1 cellular context compared by ENCODE assay signal in genomic region chr3:9912294-9912935, GRCh38.
TF ChIP-seq lines count a peak whose summit lies in the region.

No MANE protein-coding gene starts in this region.

TF ChIP-seq in K562, 482 proteins besides CTCF, POLR2A, EP300 and RAD21 (continued from another document and continues in another):
- TF ChIP-seq, protein P1, sequence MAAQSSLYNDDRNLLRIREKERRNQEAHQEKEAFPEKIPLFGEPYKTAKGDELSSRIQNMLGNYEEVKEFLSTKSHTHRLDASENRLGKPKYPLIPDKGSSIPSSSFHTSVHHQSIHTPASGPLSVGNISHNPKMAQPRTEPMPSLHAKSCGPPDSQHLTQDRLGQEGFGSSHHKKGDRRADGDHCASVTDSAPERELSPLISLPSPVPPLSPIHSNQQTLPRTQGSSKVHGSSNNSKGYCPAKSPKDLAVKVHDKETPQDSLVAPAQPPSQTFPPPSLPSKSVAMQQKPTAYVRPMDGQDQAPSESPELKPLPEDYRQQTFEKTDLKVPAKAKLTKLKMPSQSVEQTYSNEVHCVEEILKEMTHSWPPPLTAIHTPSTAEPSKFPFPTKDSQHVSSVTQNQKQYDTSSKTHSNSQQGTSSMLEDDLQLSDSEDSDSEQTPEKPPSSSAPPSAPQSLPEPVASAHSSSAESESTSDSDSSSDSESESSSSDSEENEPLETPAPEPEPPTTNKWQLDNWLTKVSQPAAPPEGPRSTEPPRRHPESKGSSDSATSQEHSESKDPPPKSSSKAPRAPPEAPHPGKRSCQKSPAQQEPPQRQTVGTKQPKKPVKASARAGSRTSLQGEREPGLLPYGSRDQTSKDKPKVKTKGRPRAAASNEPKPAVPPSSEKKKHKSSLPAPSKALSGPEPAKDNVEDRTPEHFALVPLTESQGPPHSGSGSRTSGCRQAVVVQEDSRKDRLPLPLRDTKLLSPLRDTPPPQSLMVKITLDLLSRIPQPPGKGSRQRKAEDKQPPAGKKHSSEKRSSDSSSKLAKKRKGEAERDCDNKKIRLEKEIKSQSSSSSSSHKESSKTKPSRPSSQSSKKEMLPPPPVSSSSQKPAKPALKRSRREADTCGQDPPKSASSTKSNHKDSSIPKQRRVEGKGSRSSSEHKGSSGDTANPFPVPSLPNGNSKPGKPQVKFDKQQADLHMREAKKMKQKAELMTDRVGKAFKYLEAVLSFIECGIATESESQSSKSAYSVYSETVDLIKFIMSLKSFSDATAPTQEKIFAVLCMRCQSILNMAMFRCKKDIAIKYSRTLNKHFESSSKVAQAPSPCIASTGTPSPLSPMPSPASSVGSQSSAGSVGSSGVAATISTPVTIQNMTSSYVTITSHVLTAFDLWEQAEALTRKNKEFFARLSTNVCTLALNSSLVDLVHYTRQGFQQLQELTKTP (IDR thresholded peaks at IDR 0.05; ENCODE audit: low read depth in 1 of 2, partially characterized antibody in 2 of 2), result peak in 1 of 2 experiments; percentile 19
- TF ChIP-seq NCOA4 (IDR thresholded peaks at IDR 0.05; ENCODE audit: partially characterized antibody) (no peak), EGR1 (conservative IDR thresholded peaks at IDR 0.05) (no peak), U2AF1 (optimal IDR thresholded peaks at IDR 0.05; ENCODE audit: low read depth, low read length) (no peak), ZNF699 (CRISPR knock-in tag; IDR thresholded peaks at IDR 0.05; ENCODE audit: insufficient replicate concordance) (no peak), KLF1 (tag; IDR thresholded peaks at IDR 0.05) (no peak), TBL1XR1 (IDR thresholded peaks at IDR 0.05; ENCODE audit: low read length in 2 of 2) (no peak), ARID3A (IDR thresholded peaks at IDR 0.05; ENCODE audit: borderline replicate concordance, low read depth, low read length) (peak; percentile 85; the same call in 1 of the 2 replicates), CCNT2 (IDR thresholded peaks at IDR 0.05; ENCODE audit: borderline replicate concordance, extremely low read depth, insufficient read length, low read depth, low read length) (no peak), TEAD4 (IDR thresholded peaks at IDR 0.05; ENCODE audit: low read length) (no peak; the same call in 1 of the 2 replicates), TEAD4 (CRISPR knock-in tag; IDR thresholded peaks at IDR 0.05; ENCODE audit: borderline replicate concordance) (no peak), ZNF76 (CRISPR knock-in tag; IDR thresholded peaks at IDR 0.05; ENCODE audit: borderline replicate concordance) (no peak), SRSF9 (IDR thresholded peaks at IDR 0.05; ENCODE audit: borderline replicate concordance, low read depth, low read length) (no peak), ZNF175 (CRISPR knock-in tag; IDR thresholded peaks at IDR 0.05; ENCODE audit: low read depth) (no peak), ZZZ3 (IDR thresholded peaks at IDR 0.05) (no peak), ZNF764 (CRISPR knock-in tag; IDR thresholded peaks at IDR 0.05; ENCODE audit: low read depth) (no peak), GATA2 (CRISPR knock-in tag; IDR thresholded peaks at IDR 0.05) (no peak; the same call in 1 of the 2 replicates), BHLHE40 (IDR thresholded peaks at IDR 0.05; ENCODE audit: low read length) (no peak), DPF2 (IDR thresholded peaks at IDR 0.05) (peak; percentile 77), GATAD2B (IDR thresholded peaks at IDR 0.05; ENCODE audit: borderline replicate concordance) (0 out of 2 replicates have a peak, but pooled peaks have one; percentile 45), SNIP1 (IDR thresholded peaks at IDR 0.05; ENCODE audit: low read depth) (no peak), SMARCB1 (IDR thresholded peaks at IDR 0.05; ENCODE audit: insufficient read length, low read depth) (no peak), MXI1 (IDR thresholded peaks at IDR 0.05; ENCODE audit: low read depth, low read length) (no peak), ETS1 (conservative IDR thresholded peaks at IDR 0.05; ENCODE audit: control insufficient read depth, low read depth, low read length) (no peak), HNRNPLL (IDR thresholded peaks at IDR 0.05; ENCODE audit: low read depth, low read length, poor library complexity, severe bottlenecking) (no peak), TCFL5 (CRISPR knock-in tag; conservative IDR thresholded peaks at IDR 0.05) (no peak), HDAC3 (IDR thresholded peaks at IDR 0.05; ENCODE audit: borderline replicate concordance, partially characterized antibody) (no peak), ZBTB43 (CRISPR knock-in tag; IDR thresholded peaks at IDR 0.05) (no peak), CGGBP1 (CRISPR knock-in tag; IDR thresholded peaks at IDR 0.05) (no peak), RBM39 (optimal IDR thresholded peaks at IDR 0.05; ENCODE audit: low read depth, low read length) (no peak), HSF4 (CRISPR knock-in tag; IDR thresholded peaks at IDR 0.05; ENCODE audit: borderline replicate concordance) (no peak), ZFP1 (CRISPR knock-in tag; IDR thresholded peaks at IDR 0.05) (no peak), SRSF1 (IDR thresholded peaks at IDR 0.05; ENCODE audit: low read depth, low read length) (no peak), ZNF263 (CRISPR knock-in tag; IDR thresholded peaks at IDR 0.05; ENCODE audit: borderline replicate concordance) (0 out of 2 replicates have a peak, but pooled peaks have one; percentile 45), CEBPB (tag; IDR thresholded peaks at IDR 0.05) (peak; percentile 96), EZH2 (IDR thresholded peaks at IDR 0.05; ENCODE audit: borderline replicate concordance, low read depth, low read length) (no peak), MAZ (CRISPR knock-in tag; conservative IDR thresholded peaks at IDR 0.05 in 1 of 2, IDR thresholded peaks at IDR 0.05 in 1 of 2) (no peak), KLF10 (CRISPR knock-in tag; IDR thresholded peaks at IDR 0.05) (no peak), HMBOX1 (IDR thresholded peaks at IDR 0.05) (peak; percentile 68), NFIX (CRISPR knock-in tag; IDR thresholded peaks at IDR 0.05; ENCODE audit: low read depth) (no peak), ZNF57 (CRISPR knock-in tag; IDR thresholded peaks at IDR 0.05) (no peak), NR2C1 (IDR thresholded peaks at IDR 0.05) (no peak), NR2C1 (tag; IDR thresholded peaks at IDR 0.05) (no peak), CLOCK (CRISPR knock-in tag; IDR thresholded peaks at IDR 0.05; ENCODE audit: borderline replicate concordance) (no peak), SIN3B (IDR thresholded peaks at IDR 0.05; ENCODE audit: low read depth) (no peak), FUS (optimal IDR thresholded peaks at IDR 0.05; ENCODE audit: low read depth, low read length) (no peak)
- TF ChIP-seq, protein P2, sequence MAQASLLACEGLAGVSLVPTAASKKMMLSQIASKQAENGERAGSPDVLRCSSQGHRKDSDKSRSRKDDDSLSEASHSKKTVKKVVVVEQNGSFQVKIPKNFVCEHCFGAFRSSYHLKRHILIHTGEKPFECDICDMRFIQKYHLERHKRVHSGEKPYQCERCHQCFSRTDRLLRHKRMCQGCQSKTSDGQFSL (CRISPR knock-in tag; IDR thresholded peaks at IDR 0.05), result no peak
- TF ChIP-seq, protein P2 (tag; IDR thresholded peaks at IDR 0.05), result no peak
- TF ChIP-seq, protein P3, sequence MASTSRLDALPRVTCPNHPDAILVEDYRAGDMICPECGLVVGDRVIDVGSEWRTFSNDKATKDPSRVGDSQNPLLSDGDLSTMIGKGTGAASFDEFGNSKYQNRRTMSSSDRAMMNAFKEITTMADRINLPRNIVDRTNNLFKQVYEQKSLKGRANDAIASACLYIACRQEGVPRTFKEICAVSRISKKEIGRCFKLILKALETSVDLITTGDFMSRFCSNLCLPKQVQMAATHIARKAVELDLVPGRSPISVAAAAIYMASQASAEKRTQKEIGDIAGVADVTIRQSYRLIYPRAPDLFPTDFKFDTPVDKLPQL (IDR thresholded peaks at IDR 0.05; ENCODE audit: extremely low read depth, insufficient read length), result no peak
- TF ChIP-seq, protein P4, sequence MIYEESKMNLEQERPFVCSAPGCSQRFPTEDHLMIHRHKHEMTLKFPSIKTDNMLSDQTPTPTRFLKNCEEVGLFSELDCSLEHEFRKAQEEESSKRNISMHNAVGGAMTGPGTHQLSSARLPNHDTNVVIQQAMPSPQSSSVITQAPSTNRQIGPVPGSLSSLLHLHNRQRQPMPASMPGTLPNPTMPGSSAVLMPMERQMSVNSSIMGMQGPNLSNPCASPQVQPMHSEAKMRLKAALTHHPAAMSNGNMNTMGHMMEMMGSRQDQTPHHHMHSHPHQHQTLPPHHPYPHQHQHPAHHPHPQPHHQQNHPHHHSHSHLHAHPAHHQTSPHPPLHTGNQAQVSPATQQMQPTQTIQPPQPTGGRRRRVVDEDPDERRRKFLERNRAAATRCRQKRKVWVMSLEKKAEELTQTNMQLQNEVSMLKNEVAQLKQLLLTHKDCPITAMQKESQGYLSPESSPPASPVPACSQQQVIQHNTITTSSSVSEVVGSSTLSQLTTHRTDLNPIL (CRISPR knock-in tag; IDR thresholded peaks at IDR 0.05), result no peak
- TF ChIP-seq, protein P5, sequence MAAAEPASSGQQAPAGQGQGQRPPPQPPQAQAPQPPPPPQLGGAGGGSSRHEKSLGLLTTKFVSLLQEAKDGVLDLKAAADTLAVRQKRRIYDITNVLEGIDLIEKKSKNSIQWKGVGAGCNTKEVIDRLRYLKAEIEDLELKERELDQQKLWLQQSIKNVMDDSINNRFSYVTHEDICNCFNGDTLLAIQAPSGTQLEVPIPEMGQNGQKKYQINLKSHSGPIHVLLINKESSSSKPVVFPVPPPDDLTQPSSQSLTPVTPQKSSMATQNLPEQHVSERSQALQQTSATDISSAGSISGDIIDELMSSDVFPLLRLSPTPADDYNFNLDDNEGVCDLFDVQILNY (CRISPR knock-in tag; IDR thresholded peaks at IDR 0.05), result no peak
- TF ChIP-seq, protein P6, sequence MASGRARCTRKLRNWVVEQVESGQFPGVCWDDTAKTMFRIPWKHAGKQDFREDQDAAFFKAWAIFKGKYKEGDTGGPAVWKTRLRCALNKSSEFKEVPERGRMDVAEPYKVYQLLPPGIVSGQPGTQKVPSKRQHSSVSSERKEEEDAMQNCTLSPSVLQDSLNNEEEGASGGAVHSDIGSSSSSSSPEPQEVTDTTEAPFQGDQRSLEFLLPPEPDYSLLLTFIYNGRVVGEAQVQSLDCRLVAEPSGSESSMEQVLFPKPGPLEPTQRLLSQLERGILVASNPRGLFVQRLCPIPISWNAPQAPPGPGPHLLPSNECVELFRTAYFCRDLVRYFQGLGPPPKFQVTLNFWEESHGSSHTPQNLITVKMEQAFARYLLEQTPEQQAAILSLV (tag; IDR thresholded peaks at IDR 0.05), result no peak
